9 cellular contexts compared by ENCODE assay signal in genomic region chr3:71006810-71007785, GRCh38.
DNase-seq lines count a peak whose midpoint lies in the region; ATAC-seq and TF ChIP-seq lines count a peak whose summit lies in the region.
"Had no signal": no experiment of that assay in that cellular context is flagged by ENCODE, and none has a peak within 500 bp of the region (broad histone marks: within the 10 kb centered on the region; RNA-seq: fewer than 3 reads in every experiment).

No MANE protein-coding gene starts in this region.

- no peaks in the 10 kb centered on the region; the same call in 1 of the 2 replicates for H3K27me3 ChIP-seq in HUES64 (ENCODE audit: insufficient read depth, low read length)
- no peaks in the 10 kb centered on the region for H3K27me3 ChIP-seq in gastroesophageal sphincter

- H3K4me3 ChIP-seq in HUES64 (ENCODE audit: low read length) = no peak overlapping the region
- H3K4me3 ChIP-seq in gastroesophageal sphincter = no peak overlapping the region

- peak; percentile 14 to 51 (median 44) for TF ChIP-seq CTCF in gastroesophageal sphincter (IDR thresholded peaks at IDR 0.05)

- H3K9ac ChIP-seq in HUES64 (ENCODE audit: low read depth, low read length) = peak overlapping the region; percentile 20

- H3K36me3 Mint-ChIP-seq in T-cell = no peaks in the 10 kb centered on the region

- H3K27ac Mint-ChIP-seq in T-cell = peak overlapping the region; percentile 66 to 85

- ATAC-seq in T-cell (replicated peaks in 1 of 4) (peak in 1 of 4 experiments; percentile 39), gastroesophageal sphincter (no peak)

- peak overlapping the region in 2 of 3 donors; percentile 20 to 31 for H3K4me3 Mint-ChIP-seq in T-cell

- 9% methylated on average over 6 of the region's 9 CpGs for WGBS in HUES64
- 30 to 45% methylated on average over 9 of the region's 9 CpGs for WGBS in gastroesophageal sphincter (ENCODE audit: low coverage in 1 of 2), 2 donors

- peaks cover 62 to 84% (median 77%) of the 10 kb centered on the region in 3 donors for H3K4me1 Mint-ChIP-seq in T-cell

- no peaks in the 10 kb centered on the region for H3K27me3 Mint-ChIP-seq in T-cell

- DNase-seq in NCI-H1417 (lab: John Stamatoyannopoulos, UW) (peak in 2 of 3 experiments; percentile 13 to 36), NCI-H1417 treated with DMSO at 0.1 percent for 48 hours (lab: John Stamatoyannopoulos, UW) (no peak), T-cell (no peak), renal cortical epithelial cell (ENCODE audit: low read depth) (peak; percentile 85), HK-2 (ENCODE audit: unreplicated experiment) (no peak), AG08396 (ENCODE audit: low spot score) (no peak)

- no peak for TF ChIP-seq EP300 in gastroesophageal sphincter (IDR thresholded peaks at IDR 0.05)

- CTCF ChIA-PET in T-cell (lab: Charles Lee) = interaction anchor here (0.6 to 1.5 kb wide), 8 partner anchors 15 to 218 kb away, joined by 3 to 11 read pairs (median 4); no protein-coding TSS in a partner anchor

- peaks cover 23% of the 10 kb centered on the region for H3K4me1 ChIP-seq in HUES64 (ENCODE audit: insufficient read depth, low read length)
- H3K4me1 ChIP-seq in gastroesophageal sphincter = peaks cover 36 to 100% (median 54%) of the 10 kb centered on the region in 3 donors

- H3K36me3 ChIP-seq in HUES64 (ENCODE audit: insufficient read depth, low read length) (no peaks in the 10 kb centered on the region), gastroesophageal sphincter (no peaks in the 10 kb centered on the region)

- POLR2A ChIA-PET in T-cell (lab: Charles Lee) = interaction anchor here in 1 of 2 donors (0.6 to 0.7 kb wide), 2 partner anchors 55 to 508 kb away, joined by 3 to 4 read pairs; no protein-coding TSS in a partner anchor

- no peaks in the 10 kb centered on the region for H3K9me3 ChIP-seq in HUES64 (ENCODE audit: insufficient read depth, low read depth, low read length)
- H3K9me3 ChIP-seq in gastroesophageal sphincter = no peaks in the 10 kb centered on the region
- H3K9me3 ChIP-seq: Caco-2 had no signal

- no peak for TF ChIP-seq POLR2A in gastroesophageal sphincter (IDR thresholded peaks at IDR 0.05)

- H3K27ac ChIP-seq in HUES64 (ENCODE audit: low read depth, low read length) (peak overlapping the region; percentile 43), gastroesophageal sphincter (peak overlapping the region; percentile 73 to 85 (median 78))

- no peaks in the 10 kb centered on the region for H3K9me3 Mint-ChIP-seq in T-cell

Comparison
In these comparisons a context has a peak if more than half of its experiments do, and no peak if none do; other contexts are left out.
1. DNase-seq: peak in NCI-H1417 (2 of 3) and renal cortical epithelial cell (single experiment); none in NCI-H1417 treated with DMSO at 0.1 percent for 48 hours (single experiment), T-cell (0 of 34), HK-2 (single experiment) and AG08396 (single experiment).